Comparison of ENCODE assay signal across 8 cellular contexts in genomic region chr5:149345147-149345891, GRCh38. TPM values are rescaled to one million over a fixed set of nuclear protein-coding genes. Genes with fewer than 3 reads are reported as not detected.
A peak's percentile ranks its signal among the peaks of the same experiment; 100 is the strongest.
DNase-seq lines count a peak whose midpoint lies in the region; ATAC-seq, FAIRE-seq and TF ChIP-seq lines count a peak whose summit lies in the region.

GRPEL2 (plus strand) TSS chr5:149345499; CDS start chr5:149345540, 41 bp downstream.

- 0 to 1% (median 0%) methylated on average over 54 of the region's 54 CpGs for WGBS in psoas muscle, 3 donors

- H3K36me3 ChIP-seq in psoas muscle (ENCODE audit: insufficient read depth in 1 of 2, low read depth in 1 of 2): peaks cover 8 to 49% of the 10 kb centered on the region in 2 donors

- peak within 1 kb of the TSS; percentile 85 for H3K27ac ChIP-seq in psoas muscle

- ATAC-seq in HG02852 (IDR thresholded peaks at IDR 0.05; ENCODE audit: unreplicated experiment) (peak; percentile 96), left ventricle myocardium superior (peak; percentile 98), psoas muscle (peak; percentile 98 to 99 (median 98))

- peaks cover 13% of the 10 kb centered on the region for H3K4me1 ChIP-seq in psoas muscle

- no peaks in the 10 kb centered on the region for H3K27me3 ChIP-seq in psoas muscle (ENCODE audit: insufficient read depth in 3 of 3, low read length in 2 of 3)

- intact Hi-C loops in left ventricle myocardium superior (cut with micrococcal nuclease): no loop called here
- intact Hi-C loops in psoas muscle (cut with DNase I): no loop called here

- in situ Hi-C loops in GM13976 (cut with MboI; ENCODE audit: low sequenced_read_pairs, unreplicated experiment): no loop called here

- peaks cover 43% of the 10 kb centered on the region for H3K36me3 Mint-ChIP-seq in T-helper 1 cell treated with Interleukin-12 subunit alpha and Interleukin-12 subunit beta and Interleukin-4 antibody, amounts not matched to agents 30 μg/mL and 1 μg/mL, for 36 hours (ENCODE audit: low read depth)

- H3K4me3 ChIP-seq in psoas muscle: peak within 1 kb of the TSS; percentile 86

- H3K4me3 Mint-ChIP-seq in T-helper 1 cell treated with Interleukin-12 subunit alpha and Interleukin-12 subunit beta and Interleukin-4 antibody, amounts not matched to agents 30 μg/mL and 1 μg/mL, for 36 hours: peak within 1 kb of the TSS; percentile 98

- TF ChIP-seq CTCF in GM13976 (IDR thresholded peaks at IDR 0.05; ENCODE audit: borderline replicate concordance, control extremely low read depth, extremely low read depth, insufficient read depth, missing control alignments) (no peak), psoas muscle (IDR thresholded peaks at IDR 0.05) (no peak)

- H3K9me3 ChIP-seq in psoas muscle: no peaks in the 10 kb centered on the region

- DNase-seq in GM13976 (ENCODE audit: low spot score) (peak; percentile 96), NCI-H1694 (lab: John Stamatoyannopoulos, UW) (peak; percentile 94), amygdala (lab: John Stamatoyannopoulos, UW) (peak; percentile 50 to 98 (median 92)), left ventricle myocardium superior (peak; percentile 97), psoas muscle (peak; percentile 95 to 98), urothelium cell line (ENCODE audit: low spot score) (peak; percentile 98)

- H3K27me3 Mint-ChIP-seq in T-helper 1 cell treated with Interleukin-12 subunit alpha and Interleukin-12 subunit beta and Interleukin-4 antibody, amounts not matched to agents 30 μg/mL and 1 μg/mL, for 36 hours (ENCODE audit: low read depth): peaks cover 4% of the 10 kb centered on the region

- H3K4me1 Mint-ChIP-seq in T-helper 1 cell treated with Interleukin-12 subunit alpha and Interleukin-12 subunit beta and Interleukin-4 antibody, amounts not matched to agents 30 μg/mL and 1 μg/mL, for 36 hours (ENCODE audit: low read depth): peaks cover 47% of the 10 kb centered on the region

- no peaks in the 10 kb centered on the region for H3K9me3 Mint-ChIP-seq in T-helper 1 cell treated with Interleukin-12 subunit alpha and Interleukin-12 subunit beta and Interleukin-4 antibody, amounts not matched to agents 30 μg/mL and 1 μg/mL, for 36 hours

- peak; percentile 13 for FAIRE-seq in urothelium cell line (lab: Jason Lieb, UNC)

- H3K27ac Mint-ChIP-seq in T-helper 1 cell treated with Interleukin-12 subunit alpha and Interleukin-12 subunit beta and Interleukin-4 antibody, amounts not matched to agents 30 μg/mL and 1 μg/mL, for 36 hours: peak within 1 kb of the TSS; percentile 87

RNA-seq across cellular contexts. Expression of gene GRPEL2, which starts in this region (rescaled TPM):
- 8.9 TPM for total RNA-seq in left ventricle myocardium superior
- 10 to 100 TPM in 2 of 4 donors, 1 to 10 TPM in 2; 8.8 to 11.1 (median 9.5) TPM for total RNA-seq in psoas muscle
- polyA plus RNA-seq in psoas muscle: 10 to 100 TPM in 2 of 3 donors, 1 to 10 TPM in 1; 4.7 to 11.6 (median 11.0) TPM

Comparison
In these comparisons a context has a peak if more than half of its experiments do, and no peak if none do; other contexts are left out.
1. Peak in every context shown above with its lines: DNase-seq, ATAC-seq, H3K4me3 ChIP-seq and H3K27ac ChIP-seq.